Comparison of ENCODE assay signal across 17 cellular contexts in genomic region chr19:30882411-30883005, GRCh38.
"Had no signal": no experiment of that assay in that cellular context is flagged by ENCODE, and none has a peak within 500 bp of the region (broad histone marks: within the 10 kb centered on the region; RNA-seq: fewer than 3 reads in every experiment).

No MANE protein-coding gene starts in this region.

- H3K27ac ChIP-seq: adrenal gland, cardiac muscle cell, dorsolateral prefrontal cortex, right lobe of liver, tibial nerve had no signal

- H3K36me3 Mint-ChIP-seq: activated CD8-positive, alpha-beta memory T cell treated with anti-CD3 and anti-CD28 coated beads, Interleukin-2, amount 10 ng/mL, durations not matched to agents 7 days and 5 days had no signal

- H3K4me3 ChIP-seq: adrenal gland, cardiac muscle cell, dorsolateral prefrontal cortex, right lobe of liver, smooth muscle cell, tibial nerve had no signal

- H3K36me3 ChIP-seq: adrenal gland, cardiac muscle cell, right lobe of liver, tibial nerve had no signal

- H3K4me2 ChIP-seq: smooth muscle cell had no signal

- H3K27me3 ChIP-seq: adrenal gland, cardiac muscle cell, right lobe of liver, tibial nerve had no signal

- H3K27ac Mint-ChIP-seq: activated CD8-positive, alpha-beta memory T cell treated with anti-CD3 and anti-CD28 coated beads, Interleukin-2, amount 10 ng/mL, durations not matched to agents 7 days and 5 days; activated T-cell treated with anti-CD3 and anti-CD28 coated beads, Interleukin-2, amount 50 U/mL, for 24 hours had no signal

- H3K4me1 ChIP-seq: adrenal gland, right lobe of liver had no signal

- DNase-seq: activated CD4-positive, alpha-beta T cell treated with anti-CD3 and anti-CD28 coated beads, Interleukin-2, amount 50 U/mL, for 48 hours; activated CD8-positive, alpha-beta memory T cell treated with anti-CD3 and anti-CD28 coated beads, Interleukin-2, amount 10 ng/mL, durations not matched to agents 7 days and 5 days; activated naive CD4-positive, alpha-beta T cell treated with anti-CD3 and anti-CD28 coated beads, Interleukin-2, amount 50 U/mL, for 16 hours; activated T-cell treated with anti-CD3 and anti-CD28 coated beads, Interleukin-2, amount 50 U/mL, for 24 hours; dorsolateral prefrontal cortex; foreskin fibroblast; kidney glomerular epithelial cell; midbrain; right lobe of liver; stimulated activated CD4-positive, alpha-beta T cell treated with anti-CD3 and anti-CD28 coated beads, Interleukin-4, amount 100 ng/mL, for 4 hours; stimulated activated CD8-positive, alpha-beta memory T cell treated with anti-CD3 and anti-CD28 coated beads, Interleukin-4, amount 100 ng/mL, for 48 hours; stimulated activated naive CD4-positive, alpha-beta T cell treated with Interleukin-2 at 50 U/mL for 16 hours; T-helper 9 cell had no signal

- H3K9me3 ChIP-seq: adrenal gland, right lobe of liver, tibial nerve had no signal

- ATAC-seq: activated CD8-positive, alpha-beta memory T cell treated with anti-CD3 and anti-CD28 coated beads, Interleukin-2, amount 10 ng/mL, durations not matched to agents 7 days and 5 days had no signal

- H3K4me1 Mint-ChIP-seq: activated CD8-positive, alpha-beta memory T cell treated with anti-CD3 and anti-CD28 coated beads, Interleukin-2, amount 10 ng/mL, durations not matched to agents 7 days and 5 days had no signal

- H3K4me3 Mint-ChIP-seq: activated CD8-positive, alpha-beta memory T cell treated with anti-CD3 and anti-CD28 coated beads, Interleukin-2, amount 10 ng/mL, durations not matched to agents 7 days and 5 days; activated T-cell treated with anti-CD3 and anti-CD28 coated beads, Interleukin-2, amount 50 U/mL, for 24 hours had no signal

- H3K27me3 Mint-ChIP-seq: activated CD8-positive, alpha-beta memory T cell treated with anti-CD3 and anti-CD28 coated beads, Interleukin-2, amount 10 ng/mL, durations not matched to agents 7 days and 5 days had no signal

- H3K9me3 Mint-ChIP-seq: activated T-cell treated with anti-CD3 and anti-CD28 coated beads, Interleukin-2, amount 50 U/mL, for 24 hours had no signal
